In genomic region chr1:212290608-212291007, GRCh38 we compare ENCODE assay signal across 12 cellular contexts. TPM values are rescaled to one million over a fixed set of nuclear protein-coding genes. Genes with fewer than 3 reads are reported as not detected.
DNase-seq lines count a peak whose midpoint lies in the region; ATAC-seq and TF ChIP-seq lines count a peak whose summit lies in the region.
"Had no signal": no experiment of that assay in that cellular context is flagged by ENCODE, and none has a peak within 500 bp of the region (broad histone marks: within the 10 kb centered on the region; RNA-seq: fewer than 3 reads in every experiment).

No MANE protein-coding gene starts in this region.

- H3K27me3 ChIP-seq in right atrium auricular region = no peaks in the 10 kb centered on the region
- no peaks in the 10 kb centered on the region for H3K27me3 ChIP-seq in OCI-LY1 (ENCODE audit: insufficient read depth, low read length)
- no peaks in the 10 kb centered on the region for H3K27me3 ChIP-seq in endocrine pancreas (ENCODE audit: control insufficient read depth, insufficient read depth, low read length)
- H3K27me3 ChIP-seq in upper lobe of right lung = no peaks in the 10 kb centered on the region

- H3K27ac ChIP-seq in right atrium auricular region (peak overlapping the region; percentile 35 to 50), OCI-LY1 (ENCODE audit: low read depth, low read length, poor library complexity, severe bottlenecking) (peak overlapping the region; percentile 28), upper lobe of right lung (no peak overlapping the region)

- no peak overlapping the region for H2AFZ ChIP-seq in OCI-LY1 (ENCODE audit: low read length)

- no peak for TF ChIP-seq CTCF in right atrium auricular region (IDR thresholded peaks at IDR 0.05)
- TF ChIP-seq CTCF in OCI-LY1 (IDR thresholded peaks at IDR 0.05; ENCODE audit: low read length) = no peak
- TF ChIP-seq CTCF in upper lobe of right lung (IDR thresholded peaks at IDR 0.05) = no peak
- TF ChIP-seq CTCF in omental fat pad (IDR thresholded peaks at IDR 0.05) = no peak

- H3K36me3 ChIP-seq in right atrium auricular region (no peaks in the 10 kb centered on the region), OCI-LY1 (ENCODE audit: insufficient read depth, low read length) (peaks cover 4% of the 10 kb centered on the region; the same call in 1 of the 2 replicates), endocrine pancreas (ENCODE audit: control insufficient read depth, insufficient read depth, low read length) (no peaks in the 10 kb centered on the region), upper lobe of right lung (no peaks in the 10 kb centered on the region)

- peaks cover 91% of the 10 kb centered on the region for H3K79me2 ChIP-seq in OCI-LY1 (ENCODE audit: insufficient read depth, low read length)

- H3K4me3 ChIP-seq in right atrium auricular region (no peak overlapping the region), OCI-LY1 (ENCODE audit: low read depth, low read length, poor library complexity, severe bottlenecking) (peak overlapping the region; percentile 3), endocrine pancreas (ENCODE audit: control insufficient read depth, insufficient read depth, low read length) (peak overlapping the region; percentile 1), upper lobe of right lung (peak overlapping the region; percentile 86)

- H3K9me3 ChIP-seq in right atrium auricular region (no peaks in the 10 kb centered on the region), OCI-LY1 (ENCODE audit: low read length) (no peaks in the 10 kb centered on the region), endocrine pancreas (ENCODE audit: control insufficient read depth, low read length) (no peaks in the 10 kb centered on the region), upper lobe of right lung (no peaks in the 10 kb centered on the region)

- no peaks in the 10 kb centered on the region for H4K20me1 ChIP-seq in OCI-LY1 (ENCODE audit: insufficient read depth, low read length)

- no peaks in the 10 kb centered on the region for H3K9me2 ChIP-seq in OCI-LY1 (ENCODE audit: low read depth, low read length)

- ATAC-seq in upper lobe of right lung = no peak
- no peak for ATAC-seq in GM18505 (IDR thresholded peaks at IDR 0.05; ENCODE audit: unreplicated experiment)
- no peak for ATAC-seq in omental fat pad (ENCODE audit: low FRiP score)

- no peak overlapping the region for H3K9ac ChIP-seq in OCI-LY1 (ENCODE audit: low read length)
- H3K9ac ChIP-seq in endocrine pancreas (ENCODE audit: control insufficient read depth, insufficient read depth, low read length) = no peak overlapping the region

- peak overlapping the region; percentile 64 for H3K4me2 ChIP-seq in OCI-LY1 (ENCODE audit: low read length)

- no peak for TF ChIP-seq POLR2A in GM18505 (IDR thresholded peaks at IDR 0.05; ENCODE audit: borderline replicate concordance, extremely low read depth, insufficient read depth, insufficient read length)

- H3F3A ChIP-seq in OCI-LY1 (ENCODE audit: insufficient read depth, low read length) = no peaks in the 10 kb centered on the region

- DNase-seq in right atrium auricular region (ENCODE audit: low spot score) (no peak), cardiac septum (ENCODE audit: low spot score) (no peak), upper lobe of right lung (no peak), mesenteric fat pad (ENCODE audit: low spot score) (no peak), omental fat pad (ENCODE audit: low spot score) (no peak)
- DNase-seq: DMS 273 treated with DMSO at 0.1 percent for 48 hours; effector CD4-positive, alpha-beta T cell; NCI-H748 treated with DMSO at 0.1 percent for 48 hours; stimulated activated CD4-positive, alpha-beta T cell treated with anti-CD3 and anti-CD28 coated beads, Interleukin-4, amount 100 ng/mL, for 4 hours had no signal

- H3K4me1 ChIP-seq in right atrium auricular region (peaks cover 3 to 62% of the 10 kb centered on the region in 2 donors), OCI-LY1 (ENCODE audit: insufficient read depth, low read length, severe bottlenecking) (peaks cover 67% of the 10 kb centered on the region), endocrine pancreas (ENCODE audit: control insufficient read depth, insufficient read depth, low read length) (peaks cover 15% of the 10 kb centered on the region), upper lobe of right lung (peaks cover 62% of the 10 kb centered on the region)

- intact Hi-C loops in cardiac septum (cut with DNase I) (loop anchor here (2.0 to 5.0 kb wide), 3 partner anchors 77 to 220 kb away; partner anchors contain the start of gene NENF), upper lobe of right lung (cut with DNase I) (loop anchor here (10.0 kb wide), 1 partner anchor 216 kb away; no protein-coding TSS in a partner anchor)

RNA-seq across cellular contexts. Expression of gene PPP2R5A, which starts 5.4 kb away (rescaled TPM):
- total RNA-seq in right atrium auricular region (10 to 100 TPM; 48.8 to 81.5 TPM), cardiac septum (68.1 TPM), upper lobe of right lung (88.4 TPM), mesenteric fat pad (59.7 TPM), omental fat pad (10 to 100 TPM; 34.8 to 98.6 (median 66.1) TPM)

Comparison
In these comparisons a context has a peak if more than half of its experiments do, and no peak if none do; other contexts are left out.
1. H3K4me3 ChIP-seq: peak in OCI-LY1 (single experiment), endocrine pancreas (single experiment) and upper lobe of right lung (single experiment); none in right atrium auricular region (0 of 2).